In the genomic region with DNA sequence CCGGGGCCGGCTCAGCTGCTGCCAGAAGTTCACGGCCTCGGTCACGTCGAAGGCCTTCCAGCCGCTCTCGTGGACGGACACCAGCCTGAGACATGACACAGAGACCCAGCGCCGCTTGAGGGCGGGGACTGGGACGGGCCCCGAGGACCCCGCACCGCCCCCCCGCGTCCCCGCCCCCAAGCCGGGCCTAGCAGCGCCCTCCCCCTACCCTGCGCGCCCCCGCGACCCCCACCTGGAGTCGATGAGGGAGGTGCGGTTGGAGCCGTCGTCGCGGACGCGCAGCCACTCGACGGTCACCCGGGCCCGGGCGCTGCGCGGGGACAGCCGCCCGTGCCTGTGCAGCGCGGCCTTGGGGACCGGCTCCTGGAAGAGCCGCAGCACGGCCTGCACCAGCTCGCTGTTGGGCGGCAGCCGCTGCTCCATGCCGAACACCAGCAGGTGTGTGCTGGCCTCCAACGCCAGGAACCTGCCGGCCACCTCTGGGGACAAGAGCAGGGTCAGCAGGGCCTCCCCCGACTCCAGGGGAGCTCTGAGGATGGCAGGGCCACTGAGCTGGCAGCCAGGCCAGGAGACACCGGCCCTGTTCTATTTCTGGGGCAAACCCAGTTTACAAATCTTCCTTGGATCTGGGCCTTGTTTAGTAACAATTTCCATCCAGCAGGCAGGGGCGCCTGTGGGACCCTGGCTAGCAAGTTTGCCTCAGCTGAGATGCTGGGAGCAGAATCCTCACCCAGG, we compare ENCODE assay signal across 2 cellular contexts. TPM values are rescaled to one million over a fixed set of nuclear protein-coding genes. Genes with fewer than 3 reads are reported as not detected.
"Had no signal": no experiment of that assay in that cellular context is flagged by ENCODE, and none has a peak within 500 bp of the region (broad histone marks: within the 10 kb centered on the region; RNA-seq: fewer than 3 reads in every experiment).

No MANE protein-coding gene starts in this region.

RNA-seq across cellular contexts. Expression of a gene that starts 1.2 kb away (rescaled TPM):
- polyA plus RNA-seq: immature natural killer cell had no signal

RNA-seq across cellular contexts. Expression of a gene that starts 53.3 kb away (rescaled TPM):
- polyA plus RNA-seq: esophagus, immature natural killer cell had no signal
